In genomic region chr16:75550211-75550662, GRCh38 we compare ENCODE assay signal across 1 cellular context.
TF ChIP-seq lines count a peak whose summit lies in the region.

No MANE protein-coding gene starts in this region.

TF ChIP-seq in K562, 482 proteins besides CTCF, POLR2A, EP300 and RAD21:
- TF ChIP-seq HES1 (IDR thresholded peaks at IDR 0.05; ENCODE audit: low read depth) (no peak), ZNF217 (CRISPR knock-in tag; IDR thresholded peaks at IDR 0.05) (no peak), ZNF23 (CRISPR knock-in tag; IDR thresholded peaks at IDR 0.05) (no peak), TARDBP (IDR thresholded peaks at IDR 0.05) (no peak), SAFB (IDR thresholded peaks at IDR 0.05; ENCODE audit: borderline replicate concordance, low read depth, low read length) (no peak), ELK3 (CRISPR knock-in tag; IDR thresholded peaks at IDR 0.05) (no peak), ETV1 (tag; conservative IDR thresholded peaks at IDR 0.05; ENCODE audit: low read depth) (no peak), EP400 (IDR thresholded peaks at IDR 0.05) (no peak), CHD4 (IDR thresholded peaks at IDR 0.05; ENCODE audit: insufficient read depth, insufficient replicate concordance, low read depth, low read length, poor library complexity, severe bottlenecking) (no peak), ZNF444 (CRISPR knock-in tag; IDR thresholded peaks at IDR 0.05) (no peak), ATF3 (IDR thresholded peaks at IDR 0.05) (no peak), ATF3 (CRISPR knock-in tag; conservative IDR thresholded peaks at IDR 0.05) (no peak), RBM15 (IDR thresholded peaks at IDR 0.05; ENCODE audit: insufficient read depth, low read length) (no peak), GATAD2A (IDR thresholded peaks at IDR 0.05) (no peak), XRCC5 (IDR thresholded peaks at IDR 0.05; ENCODE audit: low read depth, low read length) (no peak), ZNF76 (CRISPR knock-in tag; IDR thresholded peaks at IDR 0.05; ENCODE audit: borderline replicate concordance) (no peak)
TF ChIP-seq in K562: peak in this region for 0.
